ENCODE assay signal across 14 cellular contexts in genomic region chr6:138231399-138231886, GRCh38. TPM values are rescaled to one million over a fixed set of nuclear protein-coding genes. Genes with fewer than 3 reads are reported as not detected.
DNase-seq lines count a peak whose midpoint lies in the region; ATAC-seq and TF ChIP-seq lines count a peak whose summit lies in the region.
"Had no signal": no experiment of that assay in that cellular context is flagged by ENCODE, and none has a peak within 500 bp of the region (broad histone marks: within the 10 kb centered on the region; RNA-seq: fewer than 3 reads in every experiment).

No MANE protein-coding gene starts in this region.

- H3K27me3 Mint-ChIP-seq in mesothelial cell of epicardium (ENCODE audit: low read depth) = no peaks in the 10 kb centered on the region
- H3K27me3 Mint-ChIP-seq in activated CD8-positive, alpha-beta T cell treated with anti-CD3 and anti-CD28 coated beads, Interleukin-2, amount 10 ng/mL, durations not matched to agents 7 days and 5 days (ENCODE audit: low read depth) = peaks cover 6% of the 10 kb centered on the region

- no peaks in the 10 kb centered on the region for H3K9me3 ChIP-seq in right cardiac atrium (ENCODE audit: control insufficient read depth, low read length)
- H3K9me3 ChIP-seq: upper lobe of left lung had no signal

- intact Hi-C loops in right cardiac atrium (cut with DNase I) = no loop called here

- no peak for TF ChIP-seq CTCF in VCaP (conservative IDR thresholded peaks at IDR 0.05)
- no peak for TF ChIP-seq CTCF in mesothelial cell of epicardium (IDR thresholded peaks at IDR 0.05; ENCODE audit: unreplicated experiment)
- no peak for TF ChIP-seq CTCF in brain microvascular endothelial cell (IDR thresholded peaks at IDR 0.05; ENCODE audit: low read depth, low read length, missing control alignments)

- DNase-seq in ELR (ENCODE audit: low read depth) (peak; percentile 36), NCI-H2029 (lab: John Stamatoyannopoulos, UW) (peak; percentile 66), mesothelial cell of epicardium (ENCODE audit: low spot score in 2 of 2, unreplicated experiment in 2 of 2) (no peak), brain microvascular endothelial cell (no peak), right cardiac atrium (no peak)
- no peak for DNase-seq in activated CD8-positive, alpha-beta T cell treated with anti-CD3 and anti-CD28 coated beads, Interleukin-2, amount 10 ng/mL, durations not matched to agents 7 days and 5 days
- DNase-seq: activated CD8-positive, alpha-beta memory T cell treated with anti-CD3 and anti-CD28 coated beads for 24 hours; CD8-positive, alpha-beta T cell; naive thymus-derived CD4-positive, alpha-beta T cell; upper lobe of left lung had no signal

- no peaks in the 10 kb centered on the region for H3K27me3 ChIP-seq in brain microvascular endothelial cell (replicated peaks)
- no peaks in the 10 kb centered on the region for H3K27me3 ChIP-seq in right cardiac atrium (ENCODE audit: control insufficient read depth, insufficient read depth)
- H3K27me3 ChIP-seq: upper lobe of left lung had no signal

- in situ Hi-C loops in brain microvascular endothelial cell (cut with HindIII; ENCODE audit: low pct_ligation_motif_present, low sequenced_read_pairs) = no loop called here

- peaks cover 45% of the 10 kb centered on the region for H3K4me1 Mint-ChIP-seq in mesothelial cell of epicardium
- no peaks in the 10 kb centered on the region for H3K4me1 Mint-ChIP-seq in activated CD8-positive, alpha-beta T cell treated with anti-CD3 and anti-CD28 coated beads, Interleukin-2, amount 10 ng/mL, durations not matched to agents 7 days and 5 days (ENCODE audit: low read depth)
- H3K4me1 Mint-ChIP-seq: naive thymus-derived CD4-positive, alpha-beta T cell had no signal

- H3K36me3 Mint-ChIP-seq in mesothelial cell of epicardium = no peaks in the 10 kb centered on the region
- H3K36me3 Mint-ChIP-seq in activated CD8-positive, alpha-beta T cell treated with anti-CD3 and anti-CD28 coated beads, Interleukin-2, amount 10 ng/mL, durations not matched to agents 7 days and 5 days (ENCODE audit: low read depth) = no peaks in the 10 kb centered on the region
- H3K36me3 Mint-ChIP-seq: CD8-positive, alpha-beta T cell; naive thymus-derived CD4-positive, alpha-beta T cell had no signal

- H3K9me3 Mint-ChIP-seq in mesothelial cell of epicardium = no peaks in the 10 kb centered on the region
- no peaks in the 10 kb centered on the region for H3K9me3 Mint-ChIP-seq in activated CD8-positive, alpha-beta T cell treated with anti-CD3 and anti-CD28 coated beads, Interleukin-2, amount 10 ng/mL, durations not matched to agents 7 days and 5 days (ENCODE audit: insufficient read depth)
- H3K9me3 Mint-ChIP-seq: CD8-positive, alpha-beta T cell; T-helper 1 cell treated with Interleukin-12 subunit alpha and Interleukin-12 subunit beta and Interleukin-4 antibody, amounts not matched to agents 30 μg/mL and 1 μg/mL, for 36 hours had no signal

- 61% methylated on average over 4 of the region's 4 CpGs for WGBS in right cardiac atrium

- peak overlapping the region; percentile 27 for H3K27ac Mint-ChIP-seq in mesothelial cell of epicardium
- no peak overlapping the region for H3K27ac Mint-ChIP-seq in activated CD8-positive, alpha-beta T cell treated with anti-CD3 and anti-CD28 coated beads, Interleukin-2, amount 10 ng/mL, durations not matched to agents 7 days and 5 days
- H3K27ac Mint-ChIP-seq: CD8-positive, alpha-beta T cell; naive thymus-derived CD4-positive, alpha-beta T cell; T-helper 1 cell treated with Interleukin-12 subunit alpha and Interleukin-12 subunit beta and Interleukin-4 antibody, amounts not matched to agents 30 μg/mL and 1 μg/mL, for 36 hours had no signal

- ATAC-seq in HG03432 (IDR thresholded peaks at IDR 0.05; ENCODE audit: unreplicated experiment) = no peak
- no peak for ATAC-seq in right cardiac atrium
- ATAC-seq in activated CD8-positive, alpha-beta T cell treated with anti-CD3 and anti-CD28 coated beads, Interleukin-2, amount 10 ng/mL, durations not matched to agents 7 days and 5 days = no peak
- ATAC-seq: CD8-positive, alpha-beta T cell; naive thymus-derived CD4-positive, alpha-beta T cell had no signal

- no peak overlapping the region for H3K4me3 ChIP-seq in brain microvascular endothelial cell (ENCODE audit: low read depth, low read length)
- no peak overlapping the region for H3K4me3 ChIP-seq in right cardiac atrium (ENCODE audit: low read length)
- H3K4me3 ChIP-seq: skin epidermis, upper lobe of left lung had no signal

- CTCF ChIA-PET in activated CD8-positive, alpha-beta T cell treated with anti-CD3 and anti-CD28 coated beads, Interleukin-2, amount 10 ng/mL, durations not matched to agents 7 days and 5 days (lab: Charles Lee) = no interaction called here

- H3K4me1 ChIP-seq in right cardiac atrium (ENCODE audit: control insufficient read depth, insufficient read depth, low read length) = no peaks in the 10 kb centered on the region

- POLR2A ChIA-PET in activated CD8-positive, alpha-beta T cell treated with anti-CD3 and anti-CD28 coated beads, Interleukin-2, amount 10 ng/mL, durations not matched to agents 7 days and 5 days (lab: Charles Lee) = no interaction called here

- H3K4me3 Mint-ChIP-seq in mesothelial cell of epicardium = no peak overlapping the region
- no peak overlapping the region for H3K4me3 Mint-ChIP-seq in activated CD8-positive, alpha-beta T cell treated with anti-CD3 and anti-CD28 coated beads, Interleukin-2, amount 10 ng/mL, durations not matched to agents 7 days and 5 days
- H3K4me3 Mint-ChIP-seq: CD8-positive, alpha-beta T cell; naive thymus-derived CD4-positive, alpha-beta T cell; T-helper 1 cell treated with Interleukin-12 subunit alpha and Interleukin-12 subunit beta and Interleukin-4 antibody, amounts not matched to agents 30 μg/mL and 1 μg/mL, for 36 hours had no signal

- no peaks in the 10 kb centered on the region for H3K36me3 ChIP-seq in brain microvascular endothelial cell (replicated peaks)
- H3K36me3 ChIP-seq: upper lobe of left lung had no signal

- peak overlapping the region; percentile 98 for H3K27ac ChIP-seq in VCaP
- no peak overlapping the region for H3K27ac ChIP-seq in brain microvascular endothelial cell
- H3K27ac ChIP-seq in right cardiac atrium (ENCODE audit: low read length) = no peak overlapping the region
- H3K27ac ChIP-seq: skin epidermis had no signal

RNA-seq across cellular contexts. Expression of gene PBOV1, which starts 13.2 kb away (rescaled TPM):
- not detected in 3 replicates for total RNA-seq in mesothelial cell of epicardium
- not detected for total RNA-seq in right cardiac atrium
- polyA plus RNA-seq in right cardiac atrium = not detected
- total RNA-seq in activated CD8-positive, alpha-beta T cell treated with anti-CD3 and anti-CD28 coated beads, Interleukin-2, amount 10 ng/mL, durations not matched to agents 7 days and 5 days = not detected
- total RNA-seq: CD8-positive, alpha-beta T cell; naive thymus-derived CD4-positive, alpha-beta T cell; upper lobe of left lung had no signal
- polyA plus RNA-seq: naive thymus-derived CD4-positive, alpha-beta T cell had no signal

Comparison
In these comparisons a context has a peak if more than half of its experiments do, and no peak if none do; other contexts are left out.
1. DNase-seq: peak in ELR (single experiment) and NCI-H2029 (single experiment); none in mesothelial cell of epicardium (0 of 2), brain microvascular endothelial cell (single experiment), right cardiac atrium (0 of 3) and activated CD8-positive, alpha-beta T cell treated with anti-CD3 and anti-CD28 coated beads, Interleukin-2, amount 10 ng/mL, durations not matched to agents 7 days and 5 days (single experiment).